26 cellular contexts compared by ENCODE assay signal in the genomic region with DNA sequence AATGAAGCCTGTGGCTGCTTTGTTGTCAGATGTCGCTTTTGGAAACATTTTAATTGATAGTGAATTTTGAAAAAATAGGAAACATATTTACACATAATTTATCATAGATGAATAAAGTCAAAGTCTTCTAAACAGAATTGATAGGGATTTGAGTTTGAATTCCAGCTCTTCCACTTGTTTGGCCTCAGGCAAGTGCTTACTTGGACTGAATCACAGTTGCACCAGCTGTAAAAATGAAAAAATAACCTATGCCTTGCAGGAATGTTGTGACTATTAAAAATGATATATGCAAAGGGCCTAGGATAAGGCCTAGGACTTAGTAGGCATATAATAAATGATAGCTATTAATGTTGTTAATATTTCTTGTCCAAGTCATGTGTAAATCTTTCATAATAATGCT.
"Had no signal": no experiment of that assay in that cellular context is flagged by ENCODE, and none has a peak within 500 bp of the region (broad histone marks: within the 10 kb centered on the region; RNA-seq: fewer than 3 reads in every experiment).

No MANE protein-coding gene starts in this region.

- ATAC-seq: natural killer cell; psoas muscle; right cardiac atrium; right lobe of liver; stimulated activated effector memory CD8-positive, alpha-beta T cell treated with anti-CD3 and anti-CD28 coated beads, Interleukin-12 subunit alpha, Interleukin-12 subunit beta, amount 100 ng/mL, for 72 hours; stimulated activated naive B cell treated with anti-CD40 and anti-IgM and Interleukin-4, amounts not matched to agents 10 μg/mL and 1 μg/mL and 100 μg/mL, for 72 hours had no signal

- H3K27me3 ChIP-seq: neural progenitor cell, ovary, right lobe of liver, sigmoid colon, stomach, thyroid gland, tibial nerve, upper lobe of left lung, vagina had no signal

- H3K4me3 ChIP-seq: neural progenitor cell, ovary, psoas muscle, right lobe of liver, sigmoid colon, stomach, thoracic aorta, thyroid gland, tibial nerve, upper lobe of left lung, vagina had no signal

- DNase-seq: natural killer cell; occipital lobe; ovary; posterior cingulate gyrus; psoas muscle; right cardiac atrium; right lobe of liver; sigmoid colon; small intestine; stimulated activated CD4-positive, alpha-beta T cell treated with anti-CD3 and anti-CD28 coated beads, Interleukin-15, amount 100 ng/mL, for 24 hours; stimulated activated CD4-positive, alpha-beta T cell treated with anti-CD3 and anti-CD28 coated beads, Interleukin-2, amount 100 ng/mL, for 24 hours; stimulated activated CD4-positive, alpha-beta T cell treated with anti-CD3 and anti-CD28 coated beads, Interleukin-2, amount 100 ng/mL, for 48 hours; stimulated activated CD4-positive, alpha-beta T cell treated with anti-CD3 and anti-CD28 coated beads, Interleukin-4, amount 100 ng/mL, for 24 hours; stimulated activated naive B cell treated with anti-CD40 and anti-IgM and Interleukin-4, amounts not matched to agents 10 μg/mL and 1 μg/mL and 100 μg/mL, for 72 hours; stimulated activated naive CD4-positive, alpha-beta T cell treated with Interleukin-2 at 50 U/mL for 16 hours; stomach; thyroid gland; trophoblast cell had no signal

- H3K27ac ChIP-seq: neural progenitor cell, ovary, parathyroid adenoma, psoas muscle, right lobe of liver, sigmoid colon, stomach, thoracic aorta, thyroid gland, tibial nerve, upper lobe of left lung, vagina had no signal

- H3K36me3 ChIP-seq: neural progenitor cell, ovary, right lobe of liver, sigmoid colon, stomach, thoracic aorta, thyroid gland, tibial nerve, upper lobe of left lung, vagina had no signal

- FAIRE-seq: urothelium cell line had no signal

- H3K4me1 ChIP-seq: neural progenitor cell, parathyroid adenoma, psoas muscle, right lobe of liver, sigmoid colon, stomach, thyroid gland, tibial nerve, upper lobe of left lung, vagina had no signal
